8 cellular contexts compared by ENCODE assay signal in the genomic region with DNA sequence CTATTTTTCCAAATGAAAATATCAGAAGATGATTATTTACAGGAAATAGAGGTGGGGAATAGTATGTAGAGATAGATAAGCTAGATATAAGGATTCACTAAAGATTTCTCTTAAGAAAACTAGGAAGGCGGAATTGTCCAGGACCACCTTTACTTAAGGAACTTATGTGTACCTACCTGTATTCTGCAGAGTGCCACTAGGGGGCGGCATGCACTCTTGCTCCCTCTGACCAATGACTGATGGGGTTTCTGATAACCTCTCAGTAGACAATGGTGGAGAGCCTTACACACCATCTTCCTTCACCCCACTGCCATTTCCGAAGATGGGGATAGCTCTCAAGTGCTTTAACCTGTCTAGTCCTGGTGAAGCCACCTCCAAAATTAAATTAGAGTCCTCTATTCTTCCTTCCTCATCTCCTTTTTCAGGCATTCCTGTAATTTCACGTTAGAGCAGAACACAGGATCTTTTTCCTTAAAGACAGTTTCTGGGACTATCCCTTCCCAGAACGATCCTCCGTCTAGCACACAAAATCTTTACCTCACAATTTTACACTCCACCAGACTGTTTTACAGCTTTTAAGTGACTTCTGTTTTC.
DNase-seq lines count a peak whose midpoint lies in the region; ATAC-seq and TF ChIP-seq lines count a peak whose summit lies in the region.

No MANE protein-coding gene starts in this region.

- H3K27me3 ChIP-seq in GM23248 (replicated peaks; ENCODE audit: insufficient read depth): no peaks in the 10 kb centered on the region; the same call in 1 of the 2 replicates
- no peaks in the 10 kb centered on the region for H3K27me3 ChIP-seq in KMS-11 (ENCODE audit: insufficient read depth, low read depth)

- intact Hi-C loops in left cardiac atrium (cut with DNase I): no loop called here

- in situ Hi-C loops in GM23248 (cut with MboI): loop anchor here (25.0 kb wide), 2 partner anchors 1101 to 1826 kb away; no protein-coding TSS in a partner anchor

- H3K4me1 ChIP-seq in GM23248 (ENCODE audit: insufficient read depth) (no peaks in the 10 kb centered on the region), KMS-11 (ENCODE audit: low read depth, poor library complexity, severe bottlenecking) (peaks cover 6% of the 10 kb centered on the region)

- no peaks in the 10 kb centered on the region for H3K36me3 ChIP-seq in GM23248 (ENCODE audit: low read depth)
- H3K36me3 ChIP-seq in KMS-11 (ENCODE audit: insufficient read depth): no peaks in the 10 kb centered on the region

- H3K79me2 ChIP-seq in GM23248 (ENCODE audit: insufficient read depth): no peaks in the 10 kb centered on the region
- H3K79me2 ChIP-seq in KMS-11 (ENCODE audit: insufficient read depth, low read depth): no peaks in the 10 kb centered on the region

- WGBS in GM23248 (ENCODE audit: low coverage in 1 of 2, low lambda C conversion rate in 2 of 2, missing lambda C conversion rate in 2 of 2), 2 experiments: 44 to 45% methylated on average over 6 of the region's 6 CpGs

- no peaks in the 10 kb centered on the region for H3K9me2 ChIP-seq in GM23248 (ENCODE audit: insufficient read depth)

- no peaks in the 10 kb centered on the region for H3K9me3 ChIP-seq in GM23248 (ENCODE audit: low read depth)

- H3K9ac ChIP-seq in GM23248 (no peak overlapping the region), KMS-11 (no peak overlapping the region)

- no peaks in the 10 kb centered on the region for H3F3A ChIP-seq in GM23248 (ENCODE audit: insufficient read depth)

- H3K4me3 ChIP-seq in GM23248 (no peak overlapping the region), KMS-11 (IDR thresholded peaks at IDR 0.05; ENCODE audit: insufficient read depth, low read depth, low read length) (no peak overlapping the region)

- no peaks in the 10 kb centered on the region for H4K20me1 ChIP-seq in GM23248 (ENCODE audit: insufficient read depth)
- no peaks in the 10 kb centered on the region for H4K20me1 ChIP-seq in KMS-11 (ENCODE audit: insufficient read depth)

- ATAC-seq in left cardiac atrium: no peak

- TF ChIP-seq CTCF in KMS-11 (conservative IDR thresholded peaks at IDR 0.05; ENCODE audit: low read depth, low read length): peak; percentile 86

- H3K4me2 ChIP-seq in GM23248 (ENCODE audit: unreplicated experiment) (no peak overlapping the region), KMS-11 (no peak overlapping the region)

- DNase-seq in activated T-cell treated with anti-CD3 and anti-CD28 coated beads for 4 hours (peak; percentile 2), GM23248 (peak; percentile 28), left cardiac atrium (peak; percentile 21), NCI-H510A (lab: John Stamatoyannopoulos, UW) (no peak)
- no peak for DNase-seq in activated T-cell treated with anti-CD3 and anti-CD28 coated beads, Interleukin-2, amount 50 U/mL, for 1 hour
- DNase-seq in activated CD4-positive, alpha-beta T cell treated with anti-CD3 and anti-CD28 coated beads, Interleukin-2, amount 50 U/mL, for 48 hours: peak; percentile 45 to 54
- DNase-seq in stimulated activated CD4-positive, alpha-beta T cell treated with anti-CD3 and anti-CD28 coated beads, Interleukin-12 subunit alpha, Interleukin-12 subunit beta, amount 100 ng/mL, for 4 hours: peak; percentile 0

- H3K27ac ChIP-seq in GM23248: no peak overlapping the region
- H3K27ac ChIP-seq in KMS-11: no peak overlapping the region

- H2AFZ ChIP-seq in GM23248 (no peak overlapping the region), KMS-11 (ENCODE audit: low read depth) (no peak overlapping the region)

Comparison
In these comparisons a context has a peak if more than half of its experiments do, and no peak if none do; other contexts are left out.
1. DNase-seq: peak in activated T-cell treated with anti-CD3 and anti-CD28 coated beads for 4 hours (single experiment), GM23248 (single experiment), activated CD4-positive, alpha-beta T cell treated with anti-CD3 and anti-CD28 coated beads, Interleukin-2, amount 50 U/mL, for 48 hours (2 of 2), left cardiac atrium (single experiment) and stimulated activated CD4-positive, alpha-beta T cell treated with anti-CD3 and anti-CD28 coated beads, Interleukin-12 subunit alpha, Interleukin-12 subunit beta, amount 100 ng/mL, for 4 hours (single experiment); none in activated T-cell treated with anti-CD3 and anti-CD28 coated beads, Interleukin-2, amount 50 U/mL, for 1 hour (single experiment) and NCI-H510A (single experiment).